ENCODE assay signal across 21 cellular contexts in the genomic region with DNA sequence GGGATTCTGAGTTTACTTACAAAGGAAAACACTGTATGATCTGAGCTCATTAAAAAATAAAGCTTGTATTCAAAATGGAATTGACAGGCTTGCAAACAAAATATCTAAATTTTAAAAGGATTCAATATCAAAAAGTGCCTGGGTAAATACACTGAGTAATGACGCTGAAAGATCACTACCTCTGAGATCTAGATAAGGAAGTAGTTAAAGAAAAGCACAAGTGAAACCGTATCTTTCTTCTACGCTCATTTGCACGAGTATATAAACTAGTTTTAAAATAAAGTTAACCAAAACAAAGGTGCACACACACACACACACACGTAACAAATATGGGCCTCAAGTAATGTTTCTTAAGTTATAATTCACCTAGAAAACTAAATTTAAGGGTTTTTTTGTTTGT.
DNase-seq lines count a peak whose midpoint lies in the region; ATAC-seq, FAIRE-seq and TF ChIP-seq lines count a peak whose summit lies in the region.
"Had no signal": no experiment of that assay in that cellular context is flagged by ENCODE, and none has a peak within 500 bp of the region (broad histone marks: within the 10 kb centered on the region; RNA-seq: fewer than 3 reads in every experiment).

No MANE protein-coding gene starts in this region.

- no peaks in the 10 kb centered on the region for H3K27me3 ChIP-seq in ectodermal cell (ENCODE audit: control insufficient read depth, insufficient read depth, low read length, poor library complexity, severe bottlenecking)
- H3K27me3 ChIP-seq in upper lobe of left lung = no peaks in the 10 kb centered on the region
- H3K27me3 ChIP-seq in SK-N-SH (ENCODE audit: insufficient read depth) = no peaks in the 10 kb centered on the region
- H3K27me3 ChIP-seq: Peyer's patch had no signal

- no peak overlapping the region for H3K9ac ChIP-seq in SK-N-SH
- H3K9ac ChIP-seq: GM23248 had no signal

- POLR2A ChIA-PET in SK-N-SH (lab: Yijun Ruan, JAX) = no interaction called here

- H3K36me3 ChIP-seq in ectodermal cell (ENCODE audit: control insufficient read depth, insufficient read depth, low read length) = peaks cover 4% of the 10 kb centered on the region
- H3K36me3 ChIP-seq in upper lobe of left lung = peaks cover 0 to 22% (median 11%) of the 10 kb centered on the region in 4 donors
- H3K36me3 ChIP-seq in SK-N-SH (replicated peaks in 1 of 2; ENCODE audit: control insufficient read depth in 1 of 2, insufficient read depth in 2 of 2, low read length in 1 of 2) = peaks cover 19 to 43% of the 10 kb centered on the region in 2 experiments

- H3K9me3 ChIP-seq in ectodermal cell (ENCODE audit: control insufficient read depth, low read length) = no peaks in the 10 kb centered on the region
- no peaks in the 10 kb centered on the region for H3K9me3 ChIP-seq in upper lobe of left lung
- peaks cover 11% of the 10 kb centered on the region; the same call in 1 of the 2 replicates for H3K9me3 ChIP-seq in SK-N-SH
- H3K9me3 ChIP-seq: Caco-2, Peyer's patch had no signal

- TF ChIP-seq EP300 in upper lobe of left lung (IDR thresholded peaks at IDR 0.05) = no peak
- TF ChIP-seq EP300 in SK-N-SH (IDR thresholded peaks at IDR 0.05; ENCODE audit: borderline replicate concordance in 1 of 2, low read depth in 1 of 2, low read length in 1 of 2) = no peak

- H3K4me3 ChIP-seq in ectodermal cell (ENCODE audit: insufficient read depth, low read depth, low read length) (no peak overlapping the region), upper lobe of left lung (no peak overlapping the region), SK-N-SH (ENCODE audit: low read depth in 2 of 2, low read length in 1 of 2) (no peak overlapping the region)
- H3K4me3 ChIP-seq: GM23248, Peyer's patch had no signal

- no peak overlapping the region for H2AFZ ChIP-seq in SK-N-SH (ENCODE audit: low read depth)
- H2AFZ ChIP-seq: GM23248 had no signal

- WGBS in ectodermal cell, 2 experiments = 93 to 96% methylated on average over 4 to 5 of the region's 5 CpGs
- 79 to 82% methylated on average over 5 of the region's 5 CpGs for WGBS in upper lobe of left lung, 2 donors
- 95% methylated on average over 5 of the region's 5 CpGs for WGBS in SK-N-SH (ENCODE audit: low lambda C conversion rate)

- peak overlapping the region; percentile 44 for H3K27ac ChIP-seq in ectodermal cell (ENCODE audit: insufficient read depth, low read depth, low read length, poor library complexity, severe bottlenecking)
- no peak overlapping the region for H3K27ac ChIP-seq in upper lobe of left lung
- H3K27ac ChIP-seq in SK-N-SH (ENCODE audit: low read depth in 2 of 2, low read length in 1 of 2) = no peak overlapping the region
- H3K27ac ChIP-seq: C4-2B, GM23248, Peyer's patch had no signal

- CTCF ChIA-PET in SK-N-SH (lab: Yijun Ruan, JAX) = interaction anchor here (0.7 kb wide), 1 partner anchor 24 kb away, joined by 3 read pairs; no protein-coding TSS in a partner anchor

- FAIRE-seq in H54 (lab: Jason Lieb, UNC) = peak; percentile 48

- TF ChIP-seq POLR2A in H54 (IDR thresholded peaks at IDR 0.05; ENCODE audit: low read depth, low read length) (no peak), upper lobe of left lung (IDR thresholded peaks at IDR 0.05) (no peak)

- TF ChIP-seq RAD21 in SK-N-SH (IDR thresholded peaks at IDR 0.05; ENCODE audit: low read length) = no peak

- H4K20me1 ChIP-seq in SK-N-SH (ENCODE audit: insufficient read depth) = no peaks in the 10 kb centered on the region

- no peaks in the 10 kb centered on the region for H3K79me2 ChIP-seq in SK-N-SH (ENCODE audit: insufficient read depth)

- no peaks in the 10 kb centered on the region for H3K9me2 ChIP-seq in SK-N-SH

- no peak for ATAC-seq in upper lobe of left lung (ENCODE audit: low FRiP score in 2 of 2)
- ATAC-seq: T-helper 17 cell had no signal

- DNase-seq in CD1c-positive myeloid dendritic cell (ENCODE audit: extremely low spot score) (peak; percentile 12), H54 (ENCODE audit: insufficient read length, low spot score) (no peak), NOMO-1 treated with DMSO at 0.1 percent for 48 hours (lab: John Stamatoyannopoulos, UW; ENCODE audit: unreplicated experiment) (peak; percentile 76), upper lobe of left lung (no peak), SK-N-SH (no peak), NCI-H2196 (lab: John Stamatoyannopoulos, UW; ENCODE audit: unreplicated experiment) (no peak)
- no peak for DNase-seq in activated CD4-positive, alpha-beta T cell treated with anti-CD3 and anti-CD28 coated beads for 4 hours
- DNase-seq: Caco-2; DMS153; GM23248; KBM-7; NCI-H1105; NCI-H1694 treated with DMSO at 0.1 percent for 48 hours; NCI-H446; NCI-H69; NK-92 treated with Interleukin-12 subunit alpha and Interleukin-12 subunit beta, amount 100 ng/mL, for 24 hours; Peyer's patch; Right ventricle myocardium superior; T-helper 17 cell had no signal

- TF ChIP-seq CTCF in upper lobe of left lung (IDR thresholded peaks at IDR 0.05) = no peak
- no peak for TF ChIP-seq CTCF in SK-N-SH (IDR thresholded peaks at IDR 0.05)

- no peak overlapping the region for H3K4me2 ChIP-seq in SK-N-SH

- no peaks in the 10 kb centered on the region for H3K4me1 ChIP-seq in ectodermal cell (ENCODE audit: control insufficient read depth, insufficient read depth, low read length)
- peaks cover 0 to 7% (median 0%) of the 10 kb centered on the region in 4 donors for H3K4me1 ChIP-seq in upper lobe of left lung
- peaks cover 0 to 9% of the 10 kb centered on the region in 2 experiments; a peak in 2 of 4 replicates for H3K4me1 ChIP-seq in SK-N-SH (ENCODE audit: control insufficient read depth in 1 of 2, insufficient read depth in 2 of 2, low read depth in 1 of 2, low read length in 1 of 2)
- H3K4me1 ChIP-seq: Caco-2, Peyer's patch had no signal

- peaks cover 15% of the 10 kb centered on the region for H3F3A ChIP-seq in SK-N-SH (replicated peaks; ENCODE audit: insufficient read depth)

TF ChIP-seq in SK-N-SH, 30 proteins besides CTCF, POLR2A, EP300 and RAD21:
- TF ChIP-seq, protein P1, sequence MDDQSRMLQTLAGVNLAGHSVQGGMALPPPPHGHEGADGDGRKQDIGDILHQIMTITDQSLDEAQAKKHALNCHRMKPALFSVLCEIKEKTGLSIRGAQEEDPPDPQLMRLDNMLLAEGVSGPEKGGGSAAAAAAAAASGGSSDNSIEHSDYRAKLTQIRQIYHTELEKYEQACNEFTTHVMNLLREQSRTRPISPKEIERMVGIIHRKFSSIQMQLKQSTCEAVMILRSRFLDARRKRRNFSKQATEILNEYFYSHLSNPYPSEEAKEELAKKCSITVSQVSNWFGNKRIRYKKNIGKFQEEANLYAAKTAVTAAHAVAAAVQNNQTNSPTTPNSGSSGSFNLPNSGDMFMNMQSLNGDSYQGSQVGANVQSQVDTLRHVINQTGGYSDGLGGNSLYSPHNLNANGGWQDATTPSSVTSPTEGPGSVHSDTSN (IDR thresholded peaks at IDR 0.05) = no peak
- TF ChIP-seq GATA2 (CRISPR knock-in tag; IDR thresholded peaks at IDR 0.05) (no peak), RFX5 (IDR thresholded peaks at IDR 0.05; ENCODE audit: low read length) (no peak), GABPA (IDR thresholded peaks at IDR 0.05; ENCODE audit: low read depth) (no peak), EZH2phosphoT487 (IDR thresholded peaks at IDR 0.05; ENCODE audit: borderline replicate concordance, low read depth) (no peak), NFIC (IDR thresholded peaks at IDR 0.05; ENCODE audit: borderline replicate concordance) (no peak), CHD2 (IDR thresholded peaks at IDR 0.05; ENCODE audit: low read length, partially characterized antibody) (no peak), SMC3 (IDR thresholded peaks at IDR 0.05; ENCODE audit: low read depth, low read length) (no peak), RXRA (IDR thresholded peaks at IDR 0.05; ENCODE audit: borderline replicate concordance, low read depth) (no peak)
- TF ChIP-seq, protein P2, sequence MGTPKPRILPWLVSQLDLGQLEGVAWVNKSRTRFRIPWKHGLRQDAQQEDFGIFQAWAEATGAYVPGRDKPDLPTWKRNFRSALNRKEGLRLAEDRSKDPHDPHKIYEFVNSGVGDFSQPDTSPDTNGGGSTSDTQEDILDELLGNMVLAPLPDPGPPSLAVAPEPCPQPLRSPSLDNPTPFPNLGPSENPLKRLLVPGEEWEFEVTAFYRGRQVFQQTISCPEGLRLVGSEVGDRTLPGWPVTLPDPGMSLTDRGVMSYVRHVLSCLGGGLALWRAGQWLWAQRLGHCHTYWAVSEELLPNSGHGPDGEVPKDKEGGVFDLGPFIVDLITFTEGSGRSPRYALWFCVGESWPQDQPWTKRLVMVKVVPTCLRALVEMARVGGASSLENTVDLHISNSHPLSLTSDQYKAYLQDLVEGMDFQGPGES (IDR thresholded peaks at IDR 0.05; ENCODE audit: low read depth, low read length) = no peak
TF ChIP-seq in SK-N-SH: peak in this region for 0.

Comparison
In these comparisons a context has a peak if more than half of its experiments do, and no peak if none do; other contexts are left out.
1. DNase-seq: peak in CD1c-positive myeloid dendritic cell (single experiment) and NOMO-1 treated with DMSO at 0.1 percent for 48 hours (single experiment); none in H54 (single experiment), upper lobe of left lung (0 of 2), SK-N-SH (single experiment), NCI-H2196 (single experiment) and activated CD4-positive, alpha-beta T cell treated with anti-CD3 and anti-CD28 coated beads for 4 hours (0 of 2).